ENCODE assay signal across 1 cellular context in genomic region chr18:12373032-12373770, GRCh38.
TF ChIP-seq lines count a peak whose summit lies in the region.

No MANE protein-coding gene starts in this region.

TF ChIP-seq in GM23338, 12 proteins besides CTCF, POLR2A, EP300 and RAD21 (continued from another document):
- TF ChIP-seq ZNF462 (CRISPR knock-in tag; IDR thresholded peaks at IDR 0.05): no peak
- TF ChIP-seq NANOG (IDR thresholded peaks at IDR 0.05; ENCODE audit: borderline replicate concordance): no peak
- TF ChIP-seq ZNF114 (CRISPR knock-in tag; IDR thresholded peaks at IDR 0.05): no peak
- no peak for TF ChIP-seq ETS1 (IDR thresholded peaks at IDR 0.05)
